Comparison of ENCODE assay signal across 14 cellular contexts in the genomic region with DNA sequence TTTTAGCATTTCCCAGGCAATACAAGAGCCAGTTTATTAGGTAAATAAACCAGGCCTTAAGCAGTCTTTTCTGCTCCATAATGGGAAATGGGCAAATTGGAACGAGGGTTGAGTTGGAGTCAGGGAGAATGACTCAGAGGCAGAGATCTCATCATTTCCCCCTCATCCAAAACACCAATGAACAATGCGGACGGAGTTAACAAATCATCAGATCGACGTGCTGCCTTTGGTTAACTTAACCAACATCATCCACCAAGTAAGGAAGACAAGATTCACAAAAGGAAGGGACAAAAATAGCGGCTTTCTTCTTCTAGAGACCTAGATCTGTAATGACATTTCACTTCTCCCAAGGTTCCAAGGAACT.
DNase-seq lines count a peak whose midpoint lies in the region; ATAC-seq and TF ChIP-seq lines count a peak whose summit lies in the region.
"Had no signal": no experiment of that assay in that cellular context is flagged by ENCODE, and none has a peak within 500 bp of the region (broad histone marks: within the 10 kb centered on the region; RNA-seq: fewer than 3 reads in every experiment).

No MANE protein-coding gene starts in this region.

- peaks cover 7% of the 10 kb centered on the region for H3K9me3 Mint-ChIP-seq in glutamatergic neuron (ENCODE audit: unreplicated experiment)

- H3K18ac ChIP-seq in neuronal stem cell (ENCODE audit: low read length) = no peak overlapping the region

- no peak overlapping the region for H2BK120ac ChIP-seq in neuronal stem cell (ENCODE audit: low read depth, low read length)

- H3K4me1 Mint-ChIP-seq in glutamatergic neuron (ENCODE audit: low read depth, unreplicated experiment) = peaks cover 20% of the 10 kb centered on the region

- H3K79me1 ChIP-seq in neuronal stem cell (ENCODE audit: low read depth, low read length) = no peaks in the 10 kb centered on the region

- ATAC-seq in body of pancreas (no peak), GM21528 (IDR thresholded peaks at IDR 0.05; ENCODE audit: low FRiP score, unreplicated experiment) (no peak), GM19467 (IDR thresholded peaks at IDR 0.05; ENCODE audit: unreplicated experiment) (no peak)

- H4K91ac ChIP-seq in neuronal stem cell (ENCODE audit: low read depth, low read length, poor library complexity) = no peak overlapping the region

- H3K4ac ChIP-seq in neuronal stem cell (ENCODE audit: low read length) = no peak overlapping the region

- H2BK5ac ChIP-seq in neuronal stem cell (ENCODE audit: low read length) = no peak overlapping the region

- H3K27me3 ChIP-seq in body of pancreas = no peaks in the 10 kb centered on the region
- H3K27me3 ChIP-seq in neuronal stem cell (ENCODE audit: control insufficient read depth in 3 of 3, insufficient read depth in 3 of 3, low read depth in 1 of 3, low read length in 3 of 3) = no peaks in the 10 kb centered on the region
- H3K27me3 ChIP-seq in osteoblast (ENCODE audit: insufficient read depth, low read length) = no peaks in the 10 kb centered on the region
- H3K27me3 ChIP-seq: BLaER1 had no signal

- peak overlapping the region; percentile 39 to 59 (median 47) for H3K27ac ChIP-seq in body of pancreas
- H3K27ac ChIP-seq in neuronal stem cell (replicated peaks; ENCODE audit: low read length) = no peak overlapping the region
- H3K27ac ChIP-seq in osteoblast (ENCODE audit: low read depth, low read length) = no peak overlapping the region
- H3K27ac ChIP-seq: BLaER1, PC-9 had no signal

- H3K9ac ChIP-seq in neuronal stem cell (ENCODE audit: low read depth, low read length, poor library complexity) = no peak overlapping the region
- H3K9ac ChIP-seq: BLaER1 had no signal

- H4K20me1 ChIP-seq in osteoblast (ENCODE audit: insufficient read depth, low read length) = no peaks in the 10 kb centered on the region

- DNase-seq in ELR (ENCODE audit: low read depth) (peak; percentile 3), body of pancreas (no peak), glutamatergic neuron (no peak), neuronal stem cell (ENCODE audit: low spot score) (no peak), cerebellar nuclear complex (lab: John Stamatoyannopoulos, UW) (no peak), osteoblast (ENCODE audit: insufficient read length, low spot score, missing footprints) (no peak)
- DNase-seq: NCI-H1092 treated with DMSO at 0.1 percent for 48 hours, NCI-H1694, NCI-H2107, NCI-H524, PC-9 had no signal

- no peak overlapping the region for H3K14ac ChIP-seq in neuronal stem cell (ENCODE audit: low read length)

- TF ChIP-seq POLR2A in body of pancreas (IDR thresholded peaks at IDR 0.05) = no peak

- 92 to 93% methylated on average over 6 of the region's 6 CpGs for WGBS in body of pancreas, 2 donors
- no CpG with 5 or more reads among the region's 6 CpGs for WGBS in neuronal stem cell (ENCODE audit: extremely low coverage in 2 of 2, insufficient read length in 2 of 2, insufficient replicate concordance in 1 of 2), 2 donors

- no peak overlapping the region for H2BK15ac ChIP-seq in neuronal stem cell (ENCODE audit: low read length)

- H3K23ac ChIP-seq in neuronal stem cell (ENCODE audit: low read depth, low read length, poor library complexity) = no peak overlapping the region

- no peak overlapping the region for H2BK12ac ChIP-seq in neuronal stem cell (ENCODE audit: low read length)

- H3K79me2 ChIP-seq in osteoblast (ENCODE audit: insufficient read depth, low read length) = no peaks in the 10 kb centered on the region

- peaks cover 21% of the 10 kb centered on the region for H3K36me3 Mint-ChIP-seq in glutamatergic neuron (ENCODE audit: unreplicated experiment)

- TF ChIP-seq CTCF in body of pancreas (IDR thresholded peaks at IDR 0.05) = no peak
- no peak for TF ChIP-seq CTCF in glutamatergic neuron (IDR thresholded peaks at IDR 0.05; ENCODE audit: partially characterized antibody, unreplicated experiment)
- no peak for TF ChIP-seq CTCF in osteoblast (IDR thresholded peaks at IDR 0.05; ENCODE audit: extremely low read depth, low read depth, low read length)

- no peaks in the 10 kb centered on the region for H3K4me1 ChIP-seq in body of pancreas
- H3K4me1 ChIP-seq in neuronal stem cell (ENCODE audit: control insufficient read depth in 2 of 2, insufficient read depth in 1 of 2, low read depth in 1 of 2, low read length in 2 of 2) = peaks cover 22 to 24% of the 10 kb centered on the region in 2 donors
- H3K4me1 ChIP-seq in osteoblast (ENCODE audit: insufficient read depth, low read length) = no peaks in the 10 kb centered on the region
- H3K4me1 ChIP-seq: BLaER1 had no signal

- intact Hi-C loops in body of pancreas (cut with DNase I) = no loop called here

- no peak overlapping the region for H3K4me3 Mint-ChIP-seq in glutamatergic neuron (ENCODE audit: unreplicated experiment)

- H2AFZ ChIP-seq in neuronal stem cell (ENCODE audit: low read length) (peak overlapping the region; percentile 53), osteoblast (ENCODE audit: low read length) (no peak overlapping the region)
- H2AFZ ChIP-seq: PC-9 had no signal

- peak overlapping the region; percentile 19 for H3K27ac Mint-ChIP-seq in glutamatergic neuron (ENCODE audit: unreplicated experiment)

- H3K4me3 ChIP-seq in body of pancreas (no peak overlapping the region), neuronal stem cell (ENCODE audit: low read length in 2 of 2) (no peak overlapping the region), osteoblast (ENCODE audit: insufficient read depth, low read length) (no peak overlapping the region)
- H3K4me3 ChIP-seq: BLaER1, PC-9 had no signal

- H4K8ac ChIP-seq in neuronal stem cell (ENCODE audit: low read depth, low read length) = no peak overlapping the region

- H3K9me3 ChIP-seq in body of pancreas (peaks cover 0 to 11% (median 0%) of the 10 kb centered on the region in 3 donors), neuronal stem cell (replicated peaks in 1 of 2; ENCODE audit: control insufficient read depth in 2 of 2, insufficient read depth in 1 of 2, low read depth in 1 of 2, low read length in 2 of 2) (peaks cover 3 to 27% of the 10 kb centered on the region in 2 donors), osteoblast (ENCODE audit: low read depth, low read length) (peaks cover 4% of the 10 kb centered on the region)

- no peak overlapping the region for H3K4me2 ChIP-seq in neuronal stem cell (ENCODE audit: insufficient read depth, low read length, poor library complexity, severe bottlenecking)
- H3K4me2 ChIP-seq in osteoblast (ENCODE audit: insufficient read depth, low read length) = no peak overlapping the region
- H3K4me2 ChIP-seq: BLaER1, PC-9 had no signal

- H3K36me3 ChIP-seq in body of pancreas (replicated peaks in 1 of 2; ENCODE audit: insufficient read depth in 1 of 2, low read depth in 2 of 2) (no peaks in the 10 kb centered on the region), neuronal stem cell (replicated peaks in 1 of 2; ENCODE audit: control insufficient read depth in 2 of 2, insufficient read depth in 2 of 2, low read length in 2 of 2) (no peaks in the 10 kb centered on the region), osteoblast (ENCODE audit: insufficient read depth, low read length) (no peaks in the 10 kb centered on the region)

- H3K27me3 Mint-ChIP-seq in glutamatergic neuron (ENCODE audit: unreplicated experiment) = peaks cover 6% of the 10 kb centered on the region

- H2AK5ac ChIP-seq in neuronal stem cell (ENCODE audit: low read depth, low read length) = no peak overlapping the region

Comparison
In these comparisons a context has a peak if more than half of its experiments do, and no peak if none do; other contexts are left out.
1. H3K27ac ChIP-seq: peak in body of pancreas (4 of 4); none in neuronal stem cell (single experiment) and osteoblast (single experiment).